1 cellular context compared by ENCODE assay signal in the genomic region with DNA sequence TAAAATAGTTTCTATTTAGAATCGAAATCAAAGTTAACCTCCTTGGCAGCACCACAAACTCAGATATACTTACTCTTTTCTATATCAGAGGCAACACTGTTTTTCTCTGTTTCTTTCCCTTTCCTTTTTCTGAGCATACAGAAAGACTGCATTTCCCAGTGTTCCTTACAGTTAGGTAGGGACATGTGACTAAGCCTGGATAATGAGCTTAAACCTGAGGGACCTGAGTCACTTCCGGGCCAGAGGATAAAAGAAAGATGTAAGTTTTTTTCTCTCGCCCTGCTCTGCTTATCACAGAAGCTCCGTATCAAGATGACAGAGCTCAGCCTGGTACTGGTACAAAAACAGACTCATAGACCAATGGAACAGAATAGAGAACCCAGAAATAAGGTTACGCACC.
TF ChIP-seq lines count a peak whose summit lies in the region.

No MANE protein-coding gene starts in this region.

TF ChIP-seq in SK-N-SH treated with all-trans-retinoic acid at 6 μM for 48 hours, 23 proteins besides CTCF, POLR2A, EP300 and RAD21 (continued from another document):
- TF ChIP-seq, protein P1, sequence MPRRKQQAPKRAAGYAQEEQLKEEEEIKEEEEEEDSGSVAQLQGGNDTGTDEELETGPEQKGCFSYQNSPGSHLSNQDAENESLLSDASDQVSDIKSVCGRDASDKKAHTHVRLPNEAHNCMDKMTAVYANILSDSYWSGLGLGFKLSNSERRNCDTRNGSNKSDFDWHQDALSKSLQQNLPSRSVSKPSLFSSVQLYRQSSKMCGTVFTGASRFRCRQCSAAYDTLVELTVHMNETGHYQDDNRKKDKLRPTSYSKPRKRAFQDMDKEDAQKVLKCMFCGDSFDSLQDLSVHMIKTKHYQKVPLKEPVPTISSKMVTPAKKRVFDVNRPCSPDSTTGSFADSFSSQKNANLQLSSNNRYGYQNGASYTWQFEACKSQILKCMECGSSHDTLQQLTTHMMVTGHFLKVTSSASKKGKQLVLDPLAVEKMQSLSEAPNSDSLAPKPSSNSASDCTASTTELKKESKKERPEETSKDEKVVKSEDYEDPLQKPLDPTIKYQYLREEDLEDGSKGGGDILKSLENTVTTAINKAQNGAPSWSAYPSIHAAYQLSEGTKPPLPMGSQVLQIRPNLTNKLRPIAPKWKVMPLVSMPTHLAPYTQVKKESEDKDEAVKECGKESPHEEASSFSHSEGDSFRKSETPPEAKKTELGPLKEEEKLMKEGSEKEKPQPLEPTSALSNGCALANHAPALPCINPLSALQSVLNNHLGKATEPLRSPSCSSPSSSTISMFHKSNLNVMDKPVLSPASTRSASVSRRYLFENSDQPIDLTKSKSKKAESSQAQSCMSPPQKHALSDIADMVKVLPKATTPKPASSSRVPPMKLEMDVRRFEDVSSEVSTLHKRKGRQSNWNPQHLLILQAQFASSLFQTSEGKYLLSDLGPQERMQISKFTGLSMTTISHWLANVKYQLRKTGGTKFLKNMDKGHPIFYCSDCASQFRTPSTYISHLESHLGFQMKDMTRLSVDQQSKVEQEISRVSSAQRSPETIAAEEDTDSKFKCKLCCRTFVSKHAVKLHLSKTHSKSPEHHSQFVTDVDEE (CRISPR knock-in tag; IDR thresholded peaks at IDR 0.05), result no peak
- TF ChIP-seq CSRNP3 (CRISPR knock-in tag; IDR thresholded peaks at IDR 0.05) (no peak), ZFP3 (CRISPR knock-in tag; IDR thresholded peaks at IDR 0.05) (no peak), ARNTL (CRISPR knock-in tag; IDR thresholded peaks at IDR 0.05; ENCODE audit: borderline replicate concordance, low read depth) (no peak), OSR1 (CRISPR knock-in tag; IDR thresholded peaks at IDR 0.05) (no peak)
